15 cellular contexts compared by ENCODE assay signal in genomic region chr7:45203459-45203858, GRCh38. TPM values are rescaled to one million over a fixed set of nuclear protein-coding genes. Genes with fewer than 3 reads are reported as not detected.
DNase-seq lines count a peak whose midpoint lies in the region; ATAC-seq and TF ChIP-seq lines count a peak whose summit lies in the region.
"Had no signal": no experiment of that assay in that cellular context is flagged by ENCODE, and none has a peak within 500 bp of the region (broad histone marks: within the 10 kb centered on the region; RNA-seq: fewer than 3 reads in every experiment).

No MANE protein-coding gene starts in this region.

- H3K9me3 ChIP-seq in heart right ventricle (no peaks in the 10 kb centered on the region), stomach smooth muscle (ENCODE audit: control insufficient read depth in 2 of 2, low read length in 2 of 2) (no peaks in the 10 kb centered on the region)
- H3K9me3 ChIP-seq: A549 had no signal

- peaks cover 0 to 33% (median 14%) of the 10 kb centered on the region in 9 donors for H3K4me1 ChIP-seq in heart right ventricle
- H3K4me1 ChIP-seq in stomach smooth muscle (ENCODE audit: control insufficient read depth, insufficient read depth, low read length): peaks cover 6% of the 10 kb centered on the region

- WGBS in heart right ventricle, 2 donors: 73 to 86% methylated on average over 7 of the region's 7 CpGs

- H3K9me3 Mint-ChIP-seq in activated CD4-positive, alpha-beta T cell treated with anti-CD3 and anti-CD28 coated beads, Interleukin-2, amount 10 ng/mL, durations not matched to agents 24 days and 14 days: peaks cover 19% of the 10 kb centered on the region
- peaks cover 0 to 11% of the 10 kb centered on the region in 2 donors for H3K9me3 Mint-ChIP-seq in activated naive CD4-positive, alpha-beta T cell treated with anti-CD3 and anti-CD28 coated beads, Interleukin-2, amount 50 U/mL, for 72 hours

- peaks cover 5% of the 10 kb centered on the region for H3K27me3 Mint-ChIP-seq in activated CD4-positive, alpha-beta T cell treated with anti-CD3 and anti-CD28 coated beads, Interleukin-2, amount 10 ng/mL, durations not matched to agents 24 days and 14 days

- H3K27ac Mint-ChIP-seq in activated CD4-positive, alpha-beta T cell treated with anti-CD3 and anti-CD28 coated beads, Interleukin-2, amount 10 ng/mL, durations not matched to agents 24 days and 14 days: peak overlapping the region; percentile 63
- H3K27ac Mint-ChIP-seq in activated naive CD4-positive, alpha-beta T cell treated with anti-CD3 and anti-CD28 coated beads, Interleukin-2, amount 50 U/mL, for 72 hours: peak overlapping the region; percentile 83 to 94
- H3K27ac Mint-ChIP-seq: stimulated activated memory B cell treated with anti-CD40 and anti-IgM and Interleukin-4, amounts not matched to agents 10 μg/mL and 1 μg/mL and 100 μg/mL, for 72 hours had no signal

- no peak for ATAC-seq in activated naive CD4-positive, alpha-beta T cell treated with anti-CD3 and anti-CD28 coated beads, Interleukin-2, amount 50 U/mL, for 72 hours
- ATAC-seq in heart right ventricle: peak; percentile 6 to 30 (median 14)
- ATAC-seq: A549; naive thymus-derived CD4-positive, alpha-beta T cell had no signal

- no peak overlapping the region for H3K9ac ChIP-seq in stomach smooth muscle (ENCODE audit: low read length in 2 of 2)

- H3K36me3 ChIP-seq in heart right ventricle (no peaks in the 10 kb centered on the region), stomach smooth muscle (ENCODE audit: control insufficient read depth in 2 of 2, insufficient read depth in 2 of 2, low read length in 2 of 2) (no peaks in the 10 kb centered on the region)

- intact Hi-C loops in activated CD4-positive, alpha-beta T cell treated with anti-CD3 and anti-CD28 coated beads, Interleukin-2, amount 10 ng/mL, durations not matched to agents 24 days and 14 days (cut with micrococcal nuclease): no loop called here
- intact Hi-C loops in heart right ventricle (cut with DNase I): no loop called here

- H3K4me3 Mint-ChIP-seq in activated CD4-positive, alpha-beta T cell treated with anti-CD3 and anti-CD28 coated beads, Interleukin-2, amount 10 ng/mL, durations not matched to agents 24 days and 14 days: no peak overlapping the region

- TF ChIP-seq CTCF in heart right ventricle (IDR thresholded peaks at IDR 0.05): no peak

- peaks cover 45% of the 10 kb centered on the region for H3K4me1 Mint-ChIP-seq in activated CD4-positive, alpha-beta T cell treated with anti-CD3 and anti-CD28 coated beads, Interleukin-2, amount 10 ng/mL, durations not matched to agents 24 days and 14 days

- peaks cover 3% of the 10 kb centered on the region for H3K36me3 Mint-ChIP-seq in activated CD4-positive, alpha-beta T cell treated with anti-CD3 and anti-CD28 coated beads, Interleukin-2, amount 10 ng/mL, durations not matched to agents 24 days and 14 days (ENCODE audit: low read depth)
- peaks cover 0 to 7% of the 10 kb centered on the region in 2 donors for H3K36me3 Mint-ChIP-seq in activated naive CD4-positive, alpha-beta T cell treated with anti-CD3 and anti-CD28 coated beads, Interleukin-2, amount 50 U/mL, for 72 hours
- H3K36me3 Mint-ChIP-seq: stimulated activated memory B cell treated with anti-CD40 and anti-IgM and Interleukin-4, amounts not matched to agents 10 μg/mL and 1 μg/mL and 100 μg/mL, for 72 hours had no signal

- no peak for DNase-seq in activated CD4-positive, alpha-beta T cell treated with anti-CD3 and anti-CD28 coated beads, Interleukin-2, amount 10 ng/mL, durations not matched to agents 24 days and 14 days
- DNase-seq in activated CD4-positive, alpha-beta T cell treated with anti-CD3 and anti-CD28 coated beads, Interleukin-2, amount 50 U/mL, for 4 hours: no peak
- DNase-seq in activated naive CD4-positive, alpha-beta T cell treated with anti-CD3 and anti-CD28 coated beads, Interleukin-2, amount 50 U/mL, for 72 hours (ENCODE audit: low spot score in 2 of 2): no peak
- DNase-seq in heart right ventricle (no peak), retina (no peak), NOMO-1 (lab: John Stamatoyannopoulos, UW; ENCODE audit: unreplicated experiment in 2 of 2) (no peak), SK-N-DZ (ENCODE audit: low spot score) (no peak)
- DNase-seq: kidney; naive thymus-derived CD4-positive, alpha-beta T cell; NCI-H1105; stimulated activated CD4-positive, alpha-beta T cell treated with anti-CD3 and anti-CD28 coated beads, Interleukin-4, amount 100 ng/mL, for 4 hours had no signal

- H3K4me3 ChIP-seq in heart right ventricle (peak overlapping the region in 2 of 10 donors; percentile 40 to 46), stomach smooth muscle (ENCODE audit: low read length in 2 of 2) (peak overlapping the region in 1 of 2 donors; percentile 24)
- H3K4me3 ChIP-seq: A549 had no signal

- H3K27me3 ChIP-seq in heart right ventricle (peaks cover 0 to 9% (median 0%) of the 10 kb centered on the region in 7 donors), stomach smooth muscle (ENCODE audit: control insufficient read depth in 1 of 2, insufficient read depth in 2 of 2, low read length in 2 of 2) (no peaks in the 10 kb centered on the region)

- H3K27ac ChIP-seq in heart right ventricle: peak overlapping the region in 8 of 10 donors; percentile 29 to 82 (median 62)
- H3K27ac ChIP-seq in stomach smooth muscle (ENCODE audit: low read length): peak overlapping the region; percentile 7

RNA-seq across cellular contexts. Expression of gene RAMP3, which starts 45.9 kb away (rescaled TPM):
- total RNA-seq in activated CD4-positive, alpha-beta T cell treated with anti-CD3 and anti-CD28 coated beads, Interleukin-2, amount 10 ng/mL, durations not matched to agents 24 days and 14 days: not detected in 2 replicates
- total RNA-seq in activated naive CD4-positive, alpha-beta T cell treated with anti-CD3 and anti-CD28 coated beads, Interleukin-2, amount 50 U/mL, for 72 hours: under 1 TPM in 1 of 2 donors, not detected in 1; 0.50 TPM
- 10 to 100 TPM; 12.7 to 40.8 (median 24.9) TPM for total RNA-seq in heart right ventricle
- 10 to 100 TPM; 65.3 to 70.2 TPM for polyA plus RNA-seq in heart right ventricle
- not detected in 2 replicates for polyA plus RNA-seq in SK-N-DZ (2014; cell fraction: cytosol; rRNA removed)
- polyA plus RNA-seq in SK-N-DZ (2014; cell fraction: nucleus; rRNA removed): not detected in 2 replicates
- total RNA-seq: endothelial cell of umbilical vein had no signal
- polyA plus RNA-seq: A549; endothelial cell of umbilical vein; naive thymus-derived CD4-positive, alpha-beta T cell had no signal

Comparison
In these comparisons a context has a peak if more than half of its experiments do, and no peak if none do; other contexts are left out.
1. ATAC-seq: peak in heart right ventricle (8 of 8); none in activated naive CD4-positive, alpha-beta T cell treated with anti-CD3 and anti-CD28 coated beads, Interleukin-2, amount 50 U/mL, for 72 hours (0 of 2).
2. RNA of gene RAMP3, which starts 45.9 kb away (total RNA-seq): 12.7 to 40.8 TPM in heart right ventricle; 0.50 TPM in activated naive CD4-positive, alpha-beta T cell treated with anti-CD3 and anti-CD28 coated beads, Interleukin-2, amount 50 U/mL, for 72 hours and not detected in activated CD4-positive, alpha-beta T cell treated with anti-CD3 and anti-CD28 coated beads, Interleukin-2, amount 10 ng/mL, durations not matched to agents 24 days and 14 days; every median in the first group is over 4 times any median in the second.